8 cellular contexts compared by ENCODE assay signal in genomic region chr6:31558631-31559500, GRCh38. TPM values are rescaled to one million over a fixed set of nuclear protein-coding genes. Genes with fewer than 3 reads are reported as not detected.
DNase-seq lines count a peak whose midpoint lies in the region; ATAC-seq, FAIRE-seq and TF ChIP-seq lines count a peak whose summit lies in the region.

No MANE protein-coding gene starts in this region.

- TF ChIP-seq POLR2A in HepG2 (IDR thresholded peaks at IDR 0.05; ENCODE audit: insufficient read depth in 1 of 2, low read depth in 2 of 2, low read length in 2 of 2) = no peak

- H4K20me1 ChIP-seq in HepG2 (ENCODE audit: insufficient read depth, low read length) = no peaks in the 10 kb centered on the region
- no peaks in the 10 kb centered on the region for H4K20me1 ChIP-seq in neural progenitor cell (ENCODE audit: low read depth)

- H3K36me3 ChIP-seq in HepG2 (replicated peaks in 1 of 2; ENCODE audit: control insufficient read depth in 1 of 2, insufficient read depth in 2 of 2, low read length in 2 of 2) (peaks cover 21 to 42% of the 10 kb centered on the region in 2 experiments; a peak in 4 of 5 replicates), neural progenitor cell (no peaks in the 10 kb centered on the region)

- H3K9me3 ChIP-seq in HepG2 (ENCODE audit: low read length) = no peaks in the 10 kb centered on the region
- no peaks in the 10 kb centered on the region for H3K9me3 ChIP-seq in neural progenitor cell (ENCODE audit: low read depth)

- POLR2A ChIA-PET in RWPE1 (lab: Yijun Ruan, JAX; ENCODE audit: low non-redundant PET) (no interaction called here), HepG2 (lab: Yijun Ruan, JAX) (no interaction called here)

- in situ Hi-C loops in HepG2 (cut with HindIII; ENCODE audit: extremely low pct_ligation_motif_present, low pct_unique_long_range_greater_than_20kb) = no loop called here

- peak overlapping the region; percentile 94 for H3K27ac Mint-ChIP-seq in activated naive CD4-positive, alpha-beta T cell treated with anti-CD3 and anti-CD28 coated beads, Interleukin-2, amount 50 U/mL, for 24 hours
- H3K27ac Mint-ChIP-seq in neural progenitor cell = no peak overlapping the region

- peaks cover 25% of the 10 kb centered on the region for H3K36me3 Mint-ChIP-seq in activated naive CD4-positive, alpha-beta T cell treated with anti-CD3 and anti-CD28 coated beads, Interleukin-2, amount 50 U/mL, for 24 hours
- peaks cover 12% of the 10 kb centered on the region for H3K36me3 Mint-ChIP-seq in neural progenitor cell

- CTCF ChIA-PET in RWPE1 (lab: Yijun Ruan, JAX) = interaction anchor here (0.6 kb wide), 1 partner anchor 38 kb away, joined by 3 read pairs; no protein-coding TSS in a partner anchor
- CTCF ChIA-PET in HepG2 (lab: Yijun Ruan, JAX; ENCODE audit: low intra/inter-chr PET ratio, low total read pairs) = no interaction called here

- no peak overlapping the region for H3K4me2 ChIP-seq in HepG2 (ENCODE audit: low read depth, low read length)
- H3K4me2 ChIP-seq in neural progenitor cell = no peak overlapping the region

- H3K9me3 Mint-ChIP-seq in activated naive CD4-positive, alpha-beta T cell treated with anti-CD3 and anti-CD28 coated beads, Interleukin-2, amount 50 U/mL, for 24 hours = no peaks in the 10 kb centered on the region
- no peaks in the 10 kb centered on the region for H3K9me3 Mint-ChIP-seq in neural progenitor cell

- peak overlapping the region; percentile 57 for H3K27ac ChIP-seq in RWPE1
- H3K27ac ChIP-seq in HepG2 (ENCODE audit: extremely low read length, insufficient read depth, low read length) = no peak overlapping the region
- no peak overlapping the region for H3K27ac ChIP-seq in neural progenitor cell

- WGBS in HepG2 (ENCODE audit: low lambda C conversion rate) = 96% methylated on average over 14 of the region's 14 CpGs

- H3K79me2 ChIP-seq in HepG2 (ENCODE audit: insufficient read depth, low read length) (no peaks in the 10 kb centered on the region), neural progenitor cell (ENCODE audit: low read depth) (peaks cover 3% of the 10 kb centered on the region)

- H3K27me3 Mint-ChIP-seq in activated naive CD4-positive, alpha-beta T cell treated with anti-CD3 and anti-CD28 coated beads, Interleukin-2, amount 50 U/mL, for 24 hours = no peaks in the 10 kb centered on the region
- H3K27me3 Mint-ChIP-seq in neural progenitor cell (ENCODE audit: insufficient read depth, low read depth) = no peaks in the 10 kb centered on the region

- no peak overlapping the region for H3K9ac ChIP-seq in HepG2 (ENCODE audit: insufficient read depth, low read depth, low read length)
- no peak overlapping the region for H3K9ac ChIP-seq in neural progenitor cell

- H3F3A ChIP-seq in neural progenitor cell (ENCODE audit: low read depth) = no peaks in the 10 kb centered on the region

- no peaks in the 10 kb centered on the region for H3K27me3 ChIP-seq in HepG2 (ENCODE audit: control insufficient read depth in 1 of 2, insufficient read depth in 2 of 2, low read length in 2 of 2)
- H3K27me3 ChIP-seq in neural progenitor cell = no peaks in the 10 kb centered on the region

- no peak for DNase-seq in RWPE1 (ENCODE audit: low spot score)
- no peak for DNase-seq in HepG2 (ENCODE audit: low spot score)
- peak; percentile 75 for DNase-seq in stimulated activated naive CD8-positive, alpha-beta T cell treated with anti-CD3 and anti-CD28 coated beads, Interleukin-15, Interleukin-2, amounts not matched to agents 100 U/mL and 50 U/mL, for 24 hours
- DNase-seq in DMS53 (lab: John Stamatoyannopoulos, UW) = no peak
- no peak for DNase-seq in SHP77 treated with DMSO at 0.1 percent for 48 hours (lab: John Stamatoyannopoulos, UW)
- DNase-seq in neural progenitor cell (ENCODE audit: low spot score) = no peak

- intact Hi-C loops in HepG2 (cut with micrococcal nuclease; ENCODE audit: unreplicated experiment) = no loop called here

- no peak overlapping the region for H2AFZ ChIP-seq in HepG2 (ENCODE audit: low read length)
- no peak overlapping the region for H2AFZ ChIP-seq in neural progenitor cell (replicated peaks)

- no peak for TF ChIP-seq EP300 in HepG2 (IDR thresholded peaks at IDR 0.05; ENCODE audit: low read depth in 2 of 2, low read length in 2 of 2)
- TF ChIP-seq EP300 in HepG2 (CRISPR knock-in tag; IDR thresholded peaks at IDR 0.05; ENCODE audit: borderline replicate concordance) = no peak

- no peak for FAIRE-seq in HepG2 (lab: Jason Lieb, UNC)

- H3K4me3 Mint-ChIP-seq in activated naive CD4-positive, alpha-beta T cell treated with anti-CD3 and anti-CD28 coated beads, Interleukin-2, amount 50 U/mL, for 24 hours = peak overlapping the region; percentile 81
- no peak overlapping the region for H3K4me3 Mint-ChIP-seq in neural progenitor cell

- H3K4me1 Mint-ChIP-seq in activated naive CD4-positive, alpha-beta T cell treated with anti-CD3 and anti-CD28 coated beads, Interleukin-2, amount 50 U/mL, for 24 hours = peaks cover 76% of the 10 kb centered on the region
- H3K4me1 Mint-ChIP-seq in neural progenitor cell = no peaks in the 10 kb centered on the region

- TF ChIP-seq RAD21 in HepG2 (CRISPR knock-in tag; IDR thresholded peaks at IDR 0.05) = no peak

- H3K4me1 ChIP-seq in HepG2 (ENCODE audit: insufficient read depth, low read length) = no peaks in the 10 kb centered on the region
- no peaks in the 10 kb centered on the region for H3K4me1 ChIP-seq in neural progenitor cell

- TF ChIP-seq CTCF in GM12875 (IDR thresholded peaks at IDR 0.05; ENCODE audit: borderline replicate concordance, insufficient read depth, low read depth, low read length) (no peak), RWPE1 (conservative IDR thresholded peaks at IDR 0.05; ENCODE audit: low read depth) (no peak), HepG2 (CRISPR knock-in tag; IDR thresholded peaks at IDR 0.05) (no peak), neural progenitor cell (IDR thresholded peaks at IDR 0.05) (no peak)

- no peak for ATAC-seq in HepG2
- ATAC-seq in stimulated activated naive CD8-positive, alpha-beta T cell treated with anti-CD3 and anti-CD28 coated beads, Interleukin-15, Interleukin-2, amounts not matched to agents 100 U/mL and 50 U/mL, for 24 hours = peak; percentile 57

- no TSS peak for BruUV-seq in HepG2 (replicated peaks; lab: Mats Ljungman, UMichigan)

- H3K4me3 ChIP-seq in GM12875 (ENCODE audit: low read depth, low read length) (peak overlapping the region; percentile 49), HepG2 (replicated peaks in 1 of 3; ENCODE audit: insufficient read depth in 1 of 3, low read depth in 2 of 3, low read length in 3 of 3) (no peak overlapping the region), neural progenitor cell (no peak overlapping the region)

RNA-seq across cellular contexts. Expression of gene NFKBIL1, which starts 11.5 kb away (rescaled TPM):
- total RNA-seq in HepG2 (2016; rRNA removed; fragmentation: Illumina TruSeq; extraction: Trizol) (13.9 and 19.5 TPM in 2 replicates), neural progenitor cell (ENCODE audit: low replicate concordance) (8.6 and 30.3 TPM in 2 replicates)
- 18.2 and 19.6 TPM in 2 replicates for total RNA-seq in HepG2 (2016; cell fraction: cytosol; rRNA removed; fragmentation: Illumina TruSeq; extraction: Trizol; ENCODE audit: low read depth)
- 16.9 and 19.7 TPM in 2 replicates for total RNA-seq in HepG2 (2016; cell fraction: insoluble cytoplasmic fraction; rRNA removed; fragmentation: Illumina TruSeq; extraction: Trizol)
- total RNA-seq in HepG2 (2016; cell fraction: membrane; rRNA removed; fragmentation: Illumina TruSeq; extraction: Trizol) = 24.8 and 27.5 TPM in 2 replicates
- 11.6 and 12.4 TPM in 2 replicates for total RNA-seq in HepG2 (2016; cell fraction: nucleus; rRNA removed; fragmentation: Illumina TruSeq; extraction: Trizol)
- polyA plus RNA-seq in HepG2 (2011; rRNA removed) = 9.7 and 13.7 TPM in 2 replicates
- 13.1 and 20.6 TPM in 2 replicates for polyA plus RNA-seq in HepG2 (2011; cell fraction: cytosol; rRNA removed)
- 18.8 and 23.1 TPM in 2 replicates for polyA plus RNA-seq in HepG2 (2011; cell fraction: nucleus; rRNA removed)
- polyA plus RNA-seq in HepG2 (2012) = 11.6 and 15.0 TPM in 2 replicates
- 19.6 and 20.1 TPM in 2 replicates for polyA plus RNA-seq in HepG2 (2016; cell fraction: cytosol; fragmentation: Illumina TruSeq; extraction: Trizol; ENCODE audit: low read depth)
- polyA plus RNA-seq in HepG2 (2016; cell fraction: insoluble cytoplasmic fraction; fragmentation: Illumina TruSeq; extraction: Trizol; ENCODE audit: low read depth) = 16.2 and 18.3 TPM in 2 replicates
- 21.4 and 23.3 TPM in 2 replicates for polyA plus RNA-seq in HepG2 (2016; cell fraction: membrane; fragmentation: Illumina TruSeq; extraction: Trizol; ENCODE audit: low read depth)
- polyA plus RNA-seq in HepG2 (2016; cell fraction: nucleus; fragmentation: Illumina TruSeq; extraction: Trizol; ENCODE audit: insufficient read depth, low read depth) = 16.4 and 17.5 TPM in 2 replicates
- 7.5 and 37.6 TPM in 2 replicates for polyA minus RNA-seq in HepG2 (2011; rRNA and poly(A)+ RNA removed; ENCODE audit: low replicate concordance)
- polyA minus RNA-seq in HepG2 (2011; cell fraction: cytosol; rRNA and poly(A)+ RNA removed) = 9.1 and 9.4 TPM in 2 replicates
- polyA minus RNA-seq in HepG2 (2011; cell fraction: nucleus; rRNA and poly(A)+ RNA removed) = 8.3 and 8.9 TPM in 2 replicates

RNA-seq across cellular contexts. Expression of gene ATP6V1G2, which starts 12.5 kb away (rescaled TPM):
- total RNA-seq in HepG2 (2016; rRNA removed; fragmentation: Illumina TruSeq; extraction: Trizol) (0.27 TPM in 1 of 2 replicates, not detected in the other), neural progenitor cell (ENCODE audit: low replicate concordance) (6.8 and 8.8 TPM in 2 replicates)
- total RNA-seq in HepG2 (2016; cell fraction: cytosol; rRNA removed; fragmentation: Illumina TruSeq; extraction: Trizol; ENCODE audit: low read depth) = not detected in 2 replicates
- total RNA-seq in HepG2 (2016; cell fraction: insoluble cytoplasmic fraction; rRNA removed; fragmentation: Illumina TruSeq; extraction: Trizol) = 0.25 and 0.35 TPM in 2 replicates
- total RNA-seq in HepG2 (2016; cell fraction: membrane; rRNA removed; fragmentation: Illumina TruSeq; extraction: Trizol) = 0.15 TPM in 1 of 2 replicates, not detected in the other
- total RNA-seq in HepG2 (2016; cell fraction: nucleus; rRNA removed; fragmentation: Illumina TruSeq; extraction: Trizol) = 0.50 TPM in 1 of 2 replicates, not detected in the other
- polyA plus RNA-seq in HepG2 (2011; rRNA removed) = 0.83 and 1.2 TPM in 2 replicates
- 0.35 and 0.47 TPM in 2 replicates for polyA plus RNA-seq in HepG2 (2011; cell fraction: cytosol; rRNA removed)
- polyA plus RNA-seq in HepG2 (2011; cell fraction: nucleus; rRNA removed) = 1.1 and 2.1 TPM in 2 replicates
- polyA plus RNA-seq in HepG2 (2012) = 0.87 and 1.0 TPM in 2 replicates
- polyA plus RNA-seq in HepG2 (2016; cell fraction: cytosol; fragmentation: Illumina TruSeq; extraction: Trizol; ENCODE audit: low read depth) = 0.10 and 0.18 TPM in 2 replicates
- polyA plus RNA-seq in HepG2 (2016; cell fraction: insoluble cytoplasmic fraction; fragmentation: Illumina TruSeq; extraction: Trizol; ENCODE audit: low read depth) = 0.52 and 0.60 TPM in 2 replicates
- polyA plus RNA-seq in HepG2 (2016; cell fraction: membrane; fragmentation: Illumina TruSeq; extraction: Trizol; ENCODE audit: low read depth) = 0.19 and 0.40 TPM in 2 replicates
- polyA plus RNA-seq in HepG2 (2016; cell fraction: nucleus; fragmentation: Illumina TruSeq; extraction: Trizol; ENCODE audit: insufficient read depth, low read depth) = 0.81 and 0.89 TPM in 2 replicates
- 0.19 TPM in 1 of 2 replicates, not detected in the other for polyA minus RNA-seq in HepG2 (2011; rRNA and poly(A)+ RNA removed; ENCODE audit: low replicate concordance)
- not detected in 2 replicates for polyA minus RNA-seq in HepG2 (2011; cell fraction: cytosol; rRNA and poly(A)+ RNA removed)
- polyA minus RNA-seq in HepG2 (2011; cell fraction: nucleus; rRNA and poly(A)+ RNA removed) = 0.52 and 1.2 TPM in 2 replicates

RNA-seq across cellular contexts. Expression of gene LTA, which starts 13.2 kb away (rescaled TPM):
- total RNA-seq in HepG2 (2016; rRNA removed; fragmentation: Illumina TruSeq; extraction: Trizol) = not detected in 2 replicates
- total RNA-seq in HepG2 (2016; cell fraction: cytosol; rRNA removed; fragmentation: Illumina TruSeq; extraction: Trizol; ENCODE audit: low read depth) = not detected in 2 replicates
- not detected in 2 replicates for total RNA-seq in HepG2 (2016; cell fraction: insoluble cytoplasmic fraction; rRNA removed; fragmentation: Illumina TruSeq; extraction: Trizol)
- not detected in 2 replicates for total RNA-seq in HepG2 (2016; cell fraction: membrane; rRNA removed; fragmentation: Illumina TruSeq; extraction: Trizol)
- not detected in 2 replicates for total RNA-seq in HepG2 (2016; cell fraction: nucleus; rRNA removed; fragmentation: Illumina TruSeq; extraction: Trizol)
- polyA plus RNA-seq in HepG2 (2011; rRNA removed) = 0.09 TPM in 1 of 2 replicates, not detected in the other
- polyA plus RNA-seq in HepG2 (2011; cell fraction: cytosol; rRNA removed) = 0.04 TPM in 1 of 2 replicates, not detected in the other
- 0.09 TPM in 1 of 2 replicates, not detected in the other for polyA plus RNA-seq in HepG2 (2011; cell fraction: nucleus; rRNA removed)
- polyA plus RNA-seq in HepG2 (2012) = 0.09 TPM in 1 of 2 replicates, not detected in the other
- not detected in 2 replicates for polyA plus RNA-seq in HepG2 (2016; cell fraction: cytosol; fragmentation: Illumina TruSeq; extraction: Trizol; ENCODE audit: low read depth)
- polyA plus RNA-seq in HepG2 (2016; cell fraction: insoluble cytoplasmic fraction; fragmentation: Illumina TruSeq; extraction: Trizol; ENCODE audit: low read depth) = not detected in 2 replicates
- not detected in 2 replicates for polyA plus RNA-seq in HepG2 (2016; cell fraction: membrane; fragmentation: Illumina TruSeq; extraction: Trizol; ENCODE audit: low read depth)
- not detected in 2 replicates for polyA plus RNA-seq in HepG2 (2016; cell fraction: nucleus; fragmentation: Illumina TruSeq; extraction: Trizol; ENCODE audit: insufficient read depth, low read depth)
- not detected in 2 replicates for polyA minus RNA-seq in HepG2 (2011; rRNA and poly(A)+ RNA removed; ENCODE audit: low replicate concordance)
- polyA minus RNA-seq in HepG2 (2011; cell fraction: cytosol; rRNA and poly(A)+ RNA removed) = not detected in 2 replicates
- polyA minus RNA-seq in HepG2 (2011; cell fraction: nucleus; rRNA and poly(A)+ RNA removed) = not detected in 2 replicates
- not detected in 2 replicates for total RNA-seq in neural progenitor cell (ENCODE audit: low replicate concordance)

RNA-seq across cellular contexts. Expression of gene TNF, which starts 16.5 kb away (rescaled TPM):
- total RNA-seq in HepG2 (2016; rRNA removed; fragmentation: Illumina TruSeq; extraction: Trizol) = not detected in 2 replicates
- total RNA-seq in HepG2 (2016; cell fraction: cytosol; rRNA removed; fragmentation: Illumina TruSeq; extraction: Trizol; ENCODE audit: low read depth) = not detected in 2 replicates
- 0.09 and 0.10 TPM in 2 replicates for total RNA-seq in HepG2 (2016; cell fraction: insoluble cytoplasmic fraction; rRNA removed; fragmentation: Illumina TruSeq; extraction: Trizol)
- total RNA-seq in HepG2 (2016; cell fraction: membrane; rRNA removed; fragmentation: Illumina TruSeq; extraction: Trizol) = 0.15 TPM in 1 of 2 replicates, not detected in the other
- not detected in 2 replicates for total RNA-seq in HepG2 (2016; cell fraction: nucleus; rRNA removed; fragmentation: Illumina TruSeq; extraction: Trizol)
- not detected in 2 replicates for polyA plus RNA-seq in HepG2 (2011; rRNA removed)
- polyA plus RNA-seq in HepG2 (2011; cell fraction: cytosol; rRNA removed) = not detected in 2 replicates
- not detected in 2 replicates for polyA plus RNA-seq in HepG2 (2011; cell fraction: nucleus; rRNA removed)
- not detected in 2 replicates for polyA plus RNA-seq in HepG2 (2012)
- polyA plus RNA-seq in HepG2 (2016; cell fraction: cytosol; fragmentation: Illumina TruSeq; extraction: Trizol; ENCODE audit: low read depth) = not detected in 2 replicates
- not detected in 2 replicates for polyA plus RNA-seq in HepG2 (2016; cell fraction: insoluble cytoplasmic fraction; fragmentation: Illumina TruSeq; extraction: Trizol; ENCODE audit: low read depth)
- polyA plus RNA-seq in HepG2 (2016; cell fraction: membrane; fragmentation: Illumina TruSeq; extraction: Trizol; ENCODE audit: low read depth) = not detected in 2 replicates
- 0.28 TPM in 1 of 2 replicates, not detected in the other for polyA plus RNA-seq in HepG2 (2016; cell fraction: nucleus; fragmentation: Illumina TruSeq; extraction: Trizol; ENCODE audit: insufficient read depth, low read depth)
- 0.26 TPM in 1 of 2 replicates, not detected in the other for polyA minus RNA-seq in HepG2 (2011; rRNA and poly(A)+ RNA removed; ENCODE audit: low replicate concordance)
- polyA minus RNA-seq in HepG2 (2011; cell fraction: cytosol; rRNA and poly(A)+ RNA removed) = not detected in 2 replicates
- polyA minus RNA-seq in HepG2 (2011; cell fraction: nucleus; rRNA and poly(A)+ RNA removed) = not detected in 2 replicates
- total RNA-seq in neural progenitor cell (ENCODE audit: low replicate concordance) = 0.19 TPM in 1 of 2 replicates, not detected in the other

RNA-seq across cellular contexts. Expression of gene DDX39B, which starts 17.1 kb away (rescaled TPM):
- total RNA-seq in HepG2 (2016; rRNA removed; fragmentation: Illumina TruSeq; extraction: Trizol) (570 and 737 TPM in 2 replicates), neural progenitor cell (ENCODE audit: low replicate concordance) (493 and 913 TPM in 2 replicates)
- 100 and 118 TPM in 2 replicates for total RNA-seq in HepG2 (2016; cell fraction: cytosol; rRNA removed; fragmentation: Illumina TruSeq; extraction: Trizol; ENCODE audit: low read depth)
- 551 and 741 TPM in 2 replicates for total RNA-seq in HepG2 (2016; cell fraction: insoluble cytoplasmic fraction; rRNA removed; fragmentation: Illumina TruSeq; extraction: Trizol)
- total RNA-seq in HepG2 (2016; cell fraction: membrane; rRNA removed; fragmentation: Illumina TruSeq; extraction: Trizol) = 185 and 202 TPM in 2 replicates
- 358 and 385 TPM in 2 replicates for total RNA-seq in HepG2 (2016; cell fraction: nucleus; rRNA removed; fragmentation: Illumina TruSeq; extraction: Trizol)
- 650 and 678 TPM in 2 replicates for polyA plus RNA-seq in HepG2 (2011; rRNA removed)
- 412 and 551 TPM in 2 replicates for polyA plus RNA-seq in HepG2 (2011; cell fraction: cytosol; rRNA removed)
- 1,695 and 1,727 TPM in 2 replicates for polyA plus RNA-seq in HepG2 (2011; cell fraction: nucleus; rRNA removed)
- 442 and 447 TPM in 2 replicates for polyA plus RNA-seq in HepG2 (2012)
- polyA plus RNA-seq in HepG2 (2016; cell fraction: cytosol; fragmentation: Illumina TruSeq; extraction: Trizol; ENCODE audit: low read depth) = 114 and 121 TPM in 2 replicates
- polyA plus RNA-seq in HepG2 (2016; cell fraction: insoluble cytoplasmic fraction; fragmentation: Illumina TruSeq; extraction: Trizol; ENCODE audit: low read depth) = 480 and 493 TPM in 2 replicates
- polyA plus RNA-seq in HepG2 (2016; cell fraction: membrane; fragmentation: Illumina TruSeq; extraction: Trizol; ENCODE audit: low read depth) = 169 and 185 TPM in 2 replicates
- 1,220 and 1,229 TPM in 2 replicates for polyA plus RNA-seq in HepG2 (2016; cell fraction: nucleus; fragmentation: Illumina TruSeq; extraction: Trizol; ENCODE audit: insufficient read depth, low read depth)
- 1,218 and 1,293 TPM in 2 replicates for polyA minus RNA-seq in HepG2 (2011; rRNA and poly(A)+ RNA removed; ENCODE audit: low replicate concordance)
- 205 and 230 TPM in 2 replicates for polyA minus RNA-seq in HepG2 (2011; cell fraction: cytosol; rRNA and poly(A)+ RNA removed)
- polyA minus RNA-seq in HepG2 (2011; cell fraction: nucleus; rRNA and poly(A)+ RNA removed) = 632 and 651 TPM in 2 replicates
